ENCODE assay signal across 9 cellular contexts in genomic region chr19:55546822-55547614, GRCh38. TPM values are rescaled to one million over a fixed set of nuclear protein-coding genes. Genes with fewer than 3 reads are reported as not detected.
DNase-seq lines count a peak whose midpoint lies in the region; ATAC-seq and TF ChIP-seq lines count a peak whose summit lies in the region.
"Had no signal": no experiment of that assay in that cellular context is flagged by ENCODE, and none has a peak within 500 bp of the region (broad histone marks: within the 10 kb centered on the region; RNA-seq: fewer than 3 reads in every experiment).

No MANE protein-coding gene starts in this region.

- CTCF ChIA-PET in BJ (lab: Yijun Ruan, JAX), result interaction anchor here (0.6 to 1.6 kb wide), 4 partner anchors 18 to 107 kb away, joined by 3 to 5 read pairs (median 3); no protein-coding TSS in a partner anchor

- H3K79me2 ChIP-seq in fibroblast of lung (ENCODE audit: control insufficient read depth, insufficient read depth, low read length) (no peaks in the 10 kb centered on the region), Karpas-422 (ENCODE audit: low read length) (no peaks in the 10 kb centered on the region)

- H3K4me1 ChIP-seq in fibroblast of lung (ENCODE audit: control insufficient read depth, extremely low read depth, insufficient read depth, low read length) (peaks cover 32% of the 10 kb centered on the region), Karpas-422 (ENCODE audit: low read length) (no peaks in the 10 kb centered on the region)

- POLR2A ChIA-PET in BJ (lab: Charles Lee), result interaction anchor here (0.5 kb wide), 1 partner anchor 105 kb away, joined by 8 read pairs; no protein-coding TSS in a partner anchor

- H3K27ac ChIP-seq in fibroblast of lung (ENCODE audit: insufficient read depth, low read length) (peak overlapping the region; percentile 56), Karpas-422 (ENCODE audit: low read length) (no peak overlapping the region)

- TF ChIP-seq CTCF in BJ (IDR thresholded peaks at IDR 0.05; ENCODE audit: insufficient read depth, low read depth, low read length), result no peak
- TF ChIP-seq CTCF in fibroblast of lung (conservative IDR thresholded peaks at IDR 0.05 in 1 of 2, IDR thresholded peaks at IDR 0.05 in 1 of 2; ENCODE audit: low read depth in 1 of 2, low read length in 2 of 2), result no peak

- TF ChIP-seq POLR2A in erythroblast (IDR thresholded peaks at IDR 0.05; ENCODE audit: low read length), result no peak

- no peaks in the 10 kb centered on the region for H3K9me2 ChIP-seq in Karpas-422 (replicated peaks; ENCODE audit: insufficient read depth, low read length)

- no peaks in the 10 kb centered on the region for H3K9me3 ChIP-seq in fibroblast of lung (ENCODE audit: control insufficient read depth, insufficient read depth, low read depth, low read length)
- H3K9me3 ChIP-seq in Karpas-422 (ENCODE audit: low read length), result no peaks in the 10 kb centered on the region

- peak; percentile 27 for DNase-seq in BJ (ENCODE audit: low read depth)
- DNase-seq in NCI-H69 (lab: John Stamatoyannopoulos, UW), result peak; percentile 43
- DNase-seq in fibroblast of lung (ENCODE audit: low read depth in 2 of 2), result peak; percentile 89 to 93
- DNase-seq in occipital lobe (lab: John Stamatoyannopoulos, UW), result peak; percentile 13
- no peak for DNase-seq in kidney glomerular epithelial cell (lab: John Stamatoyannopoulos, UW)
- DNase-seq in erythroblast (lab: John Stamatoyannopoulos, UW), result no peak
- no peak for DNase-seq in Karpas-422
- DNase-seq: activated CD4-positive, alpha-beta T cell treated with anti-CD3 and anti-CD28 coated beads for 1 hour had no signal

- no peaks in the 10 kb centered on the region for H3K27me3 ChIP-seq in BJ (ENCODE audit: control insufficient read depth, insufficient read depth, low read length)
- no peaks in the 10 kb centered on the region for H3K27me3 ChIP-seq in fibroblast of lung (ENCODE audit: control insufficient read depth, insufficient read depth, low read length)
- H3K27me3 ChIP-seq in Karpas-422 (ENCODE audit: low read length), result no peaks in the 10 kb centered on the region

- H2AFZ ChIP-seq in fibroblast of lung (ENCODE audit: low read length) (no peak overlapping the region), Karpas-422 (ENCODE audit: low read length) (no peak overlapping the region)

- ATAC-seq in HG02973 (IDR thresholded peaks at IDR 0.05; ENCODE audit: unreplicated experiment), result no peak

- H3K9ac ChIP-seq in fibroblast of lung (ENCODE audit: insufficient read depth, low read length), result no peak overlapping the region
- H3K9ac ChIP-seq in Karpas-422 (ENCODE audit: low read length), result no peak overlapping the region

- no peaks in the 10 kb centered on the region for H3K36me3 ChIP-seq in BJ (ENCODE audit: control insufficient read depth, insufficient read depth, low read length)
- no peaks in the 10 kb centered on the region for H3K36me3 ChIP-seq in fibroblast of lung (ENCODE audit: control insufficient read depth, insufficient read depth, low read length)
- H3K36me3 ChIP-seq in Karpas-422 (ENCODE audit: insufficient read depth, low read length), result no peaks in the 10 kb centered on the region

- H3K4me2 ChIP-seq in fibroblast of lung (ENCODE audit: extremely low read depth, insufficient read depth, low read length) (peak overlapping the region; percentile 10), Karpas-422 (ENCODE audit: low read depth, low read length, poor library complexity, severe bottlenecking) (no peak overlapping the region)

- no peaks in the 10 kb centered on the region for H4K20me1 ChIP-seq in fibroblast of lung (ENCODE audit: control insufficient read depth, extremely low read depth, insufficient read depth, low read length)
- no peaks in the 10 kb centered on the region for H4K20me1 ChIP-seq in Karpas-422 (ENCODE audit: insufficient read depth, low read depth, low read length)

- no peak overlapping the region for H3K4me3 ChIP-seq in BJ (ENCODE audit: low read depth, low read length)
- H3K4me3 ChIP-seq in fibroblast of lung (replicated peaks in 1 of 4; ENCODE audit: control extremely low read depth in 1 of 4, insufficient read depth in 1 of 4, low read depth in 3 of 4, low read length in 4 of 4), result no peak overlapping the region
- H3K4me3 ChIP-seq in Karpas-422 (ENCODE audit: low read length), result no peak overlapping the region

RNA-seq across cellular contexts. Expression of gene SBK3, which starts 1.7 kb away (rescaled TPM):
- polyA plus RNA-seq in BJ (2011; rRNA removed), result 0.06 and 0.11 TPM in 2 replicates
- polyA minus RNA-seq in BJ (2011; rRNA and poly(A)+ RNA removed), result not detected in 2 replicates
- total RNA-seq in fibroblast of lung, result 0.26 and 0.66 TPM in 2 replicates
- not detected in 2 replicates for polyA plus RNA-seq in fibroblast of lung
- polyA plus RNA-seq in fibroblast of lung (2012), result 0.16 TPM in 1 of 2 replicates, not detected in the other
- not detected in 2 replicates for polyA minus RNA-seq in fibroblast of lung (ENCODE audit: low replicate concordance)
- 0.31 TPM for total RNA-seq in occipital lobe
- total RNA-seq in Karpas-422 (2014; rRNA removed; shearing (Covaris generic); ENCODE audit: low replicate concordance), result not detected in 2 replicates

RNA-seq across cellular contexts. Expression of gene SBK2, which starts 10.1 kb away (rescaled TPM):
- polyA plus RNA-seq in BJ (2011; rRNA removed) (0.07 TPM in 1 of 2 replicates, not detected in the other), fibroblast of lung (not detected in 2 replicates)
- polyA minus RNA-seq in BJ (2011; rRNA and poly(A)+ RNA removed), result not detected in 2 replicates
- total RNA-seq in fibroblast of lung (not detected in 2 replicates), occipital lobe (not detected)
- polyA plus RNA-seq in fibroblast of lung (2012), result not detected in 2 replicates
- polyA minus RNA-seq in fibroblast of lung (ENCODE audit: low replicate concordance), result not detected in 2 replicates
- total RNA-seq in Karpas-422 (2014; rRNA removed; shearing (Covaris generic); ENCODE audit: low replicate concordance), result not detected in 2 replicates

RNA-seq across cellular contexts. Expression of gene ZNF579, which starts 33.6 kb away (rescaled TPM):
- polyA plus RNA-seq in BJ (2011; rRNA removed), result 2.6 and 3.8 TPM in 2 replicates
- polyA minus RNA-seq in BJ (2011; rRNA and poly(A)+ RNA removed), result 4.2 and 10.1 TPM in 2 replicates
- 3.3 and 5.4 TPM in 2 replicates for total RNA-seq in fibroblast of lung
- polyA plus RNA-seq in fibroblast of lung, result 4.2 and 5.0 TPM in 2 replicates
- polyA plus RNA-seq in fibroblast of lung (2012), result 7.6 and 8.4 TPM in 2 replicates
- 19.2 and 29.3 TPM in 2 replicates for polyA minus RNA-seq in fibroblast of lung (ENCODE audit: low replicate concordance)
- 4.2 TPM for total RNA-seq in occipital lobe
- total RNA-seq in Karpas-422 (2014; rRNA removed; shearing (Covaris generic); ENCODE audit: low replicate concordance), result 5.0 and 8.5 TPM in 2 replicates

RNA-seq across cellular contexts. Expression of gene FIZ1, which starts 52.3 kb away (rescaled TPM):
- polyA plus RNA-seq in BJ (2011; rRNA removed) (3.7 and 4.0 TPM in 2 replicates), fibroblast of lung (1.8 and 2.7 TPM in 2 replicates)
- 2.3 and 2.5 TPM in 2 replicates for polyA minus RNA-seq in BJ (2011; rRNA and poly(A)+ RNA removed)
- total RNA-seq in fibroblast of lung (2.3 TPM in 2 replicates), occipital lobe (4.1 TPM)
- polyA plus RNA-seq in fibroblast of lung (2012), result 5.8 and 7.3 TPM in 2 replicates
- polyA minus RNA-seq in fibroblast of lung (ENCODE audit: low replicate concordance), result 4.6 and 12.7 TPM in 2 replicates
- 6.4 and 12.2 TPM in 2 replicates for total RNA-seq in Karpas-422 (2014; rRNA removed; shearing (Covaris generic); ENCODE audit: low replicate concordance)

RNA-seq across cellular contexts. Expression of gene ZNF524, which starts 53.1 kb away (rescaled TPM):
- 7.8 TPM in 2 replicates for polyA plus RNA-seq in BJ (2011; rRNA removed)
- 2.3 and 2.7 TPM in 2 replicates for polyA minus RNA-seq in BJ (2011; rRNA and poly(A)+ RNA removed)
- 13.4 and 16.8 TPM in 2 replicates for total RNA-seq in fibroblast of lung
- 2.4 and 2.6 TPM in 2 replicates for polyA plus RNA-seq in fibroblast of lung
- 7.4 and 8.6 TPM in 2 replicates for polyA plus RNA-seq in fibroblast of lung (2012)
- 0.96 and 1.8 TPM in 2 replicates for polyA minus RNA-seq in fibroblast of lung (ENCODE audit: low replicate concordance)
- total RNA-seq in occipital lobe, result 2.8 TPM
- total RNA-seq in Karpas-422 (2014; rRNA removed; shearing (Covaris generic); ENCODE audit: low replicate concordance), result 8.4 and 20.3 TPM in 2 replicates

Comparison
In these comparisons a context has a peak if more than half of its experiments do, and no peak if none do; other contexts are left out.
1. DNase-seq: peak in BJ (single experiment), NCI-H69 (single experiment), fibroblast of lung (2 of 2) and occipital lobe (single experiment); none in kidney glomerular epithelial cell (single experiment), erythroblast (0 of 2) and Karpas-422 (single experiment).